ENCODE assay signal across 5 cellular contexts in the genomic region with DNA sequence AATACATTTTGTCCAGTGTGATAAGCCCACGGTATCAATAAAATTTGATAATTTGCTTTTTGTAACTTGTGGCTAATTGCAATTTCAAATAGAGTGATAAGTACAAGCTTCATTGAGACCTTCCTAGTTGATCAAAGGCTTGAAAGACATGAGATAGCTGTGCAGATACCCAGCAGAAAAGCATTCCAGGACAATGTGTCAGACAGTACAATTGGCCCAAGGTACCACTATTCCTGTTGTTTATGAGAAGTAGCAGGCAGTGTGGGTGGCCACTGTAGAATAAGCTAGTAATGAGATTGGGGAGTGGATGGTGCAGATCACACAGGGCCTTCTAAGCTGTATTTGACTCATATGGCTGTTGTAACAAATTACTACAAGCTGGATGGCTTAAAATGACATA.
"Had no signal": no experiment of that assay in that cellular context is flagged by ENCODE, and none has a peak within 500 bp of the region (broad histone marks: within the 10 kb centered on the region; RNA-seq: fewer than 3 reads in every experiment).

No MANE protein-coding gene starts in this region.

- DNase-seq: H9, KBM-7 had no signal

- H2AFZ ChIP-seq: GM23338 had no signal

- H3K4me3 ChIP-seq: GM23338 had no signal

- H3K4me2 ChIP-seq: GM23338 had no signal

- ATAC-seq: GM23338, HCT116, HepG2 had no signal
